Comparison of ENCODE assay signal across 7 cellular contexts in genomic region chr15:79028411-79028964, GRCh38.
A peak's percentile ranks its signal among the peaks of the same experiment; 100 is the strongest.
DNase-seq lines count a peak whose midpoint lies in the region; ATAC-seq lines count a peak whose summit lies in the region.

No MANE protein-coding gene starts in this region.

- DNase-seq in DMS114 treated with DMSO at 0.1 percent for 48 hours (lab: John Stamatoyannopoulos, UW; ENCODE audit: unreplicated experiment) (peak; percentile 61), HCEC 1CT (peak; percentile 26), RKO (ENCODE audit: low spot score) (peak; percentile 46), ecto neural progenitor cell (ENCODE audit: low spot score) (peak; percentile 70), myocyte (ENCODE audit: low read depth) (peak; percentile 52)

- ATAC-seq in HG02759 (IDR thresholded peaks at IDR 0.05; ENCODE audit: unreplicated experiment), result no peak
- no peak for ATAC-seq in HG03097 (IDR thresholded peaks at IDR 0.05; ENCODE audit: low FRiP score, unreplicated experiment)
